31 cellular contexts compared by ENCODE assay signal in genomic region chr17:75623386-75623785, GRCh38. TPM values are rescaled to one million over a fixed set of nuclear protein-coding genes. Genes with fewer than 3 reads are reported as not detected.
DNase-seq lines count a peak whose midpoint lies in the region; ATAC-seq and TF ChIP-seq lines count a peak whose summit lies in the region.
"Had no signal": no experiment of that assay in that cellular context is flagged by ENCODE, and none has a peak within 500 bp of the region (broad histone marks: within the 10 kb centered on the region; RNA-seq: fewer than 3 reads in every experiment).

No MANE protein-coding gene starts in this region.

- H3K27me3 Mint-ChIP-seq in HFFc6 (ENCODE audit: insufficient read depth): peaks cover 6% of the 10 kb centered on the region; the same call in 1 of the 2 replicates
- no peaks in the 10 kb centered on the region for H3K27me3 Mint-ChIP-seq in T-cell
- H3K27me3 Mint-ChIP-seq: B cell had no signal

- no peaks in the 10 kb centered on the region for H3K27me3 ChIP-seq in BLaER1
- H3K27me3 ChIP-seq in brain microvascular endothelial cell (replicated peaks): no peaks in the 10 kb centered on the region
- no peaks in the 10 kb centered on the region for H3K27me3 ChIP-seq in mesendoderm (ENCODE audit: insufficient read depth, low read length, poor library complexity)
- H3K27me3 ChIP-seq in stomach: no peaks in the 10 kb centered on the region
- no peaks in the 10 kb centered on the region for H3K27me3 ChIP-seq in gastroesophageal sphincter

- DNase-seq in HFFc6 (peak; percentile 32), brain microvascular endothelial cell (peak; percentile 14), mesendoderm (peak; percentile 37), GM20000 (ENCODE audit: low spot score) (no peak), T-cell (no peak), stomach (no peak)
- DNase-seq: Calu3; CD8-positive, alpha-beta memory T cell; DND-41; GM23248; H9; Kasumi-1; NCI-H1092 treated with DMSO at 0.1 percent for 48 hours; NCI-H1436; NCI-H187; NCI-H2081 treated with DMSO at 0.1 percent for 48 hours; NCI-H2171; NCI-H226; NCI-H510A; NCI-H69; SHP77 treated with DMSO at 0.1 percent for 48 hours had no signal

- H2BK120ac ChIP-seq in mesendoderm (ENCODE audit: low read depth, low read length): no peak overlapping the region

- no peak overlapping the region for H3K4ac ChIP-seq in mesendoderm (ENCODE audit: low read depth, low read length)

- no peaks in the 10 kb centered on the region for H3K79me1 ChIP-seq in mesendoderm (ENCODE audit: low read length)

- no peak overlapping the region for H3K4me3 ChIP-seq in BLaER1
- H3K4me3 ChIP-seq in brain microvascular endothelial cell (ENCODE audit: low read depth, low read length): no peak overlapping the region
- H3K4me3 ChIP-seq in mesendoderm (ENCODE audit: low read length): no peak overlapping the region
- no peak overlapping the region for H3K4me3 ChIP-seq in stomach
- no peak overlapping the region for H3K4me3 ChIP-seq in gastroesophageal sphincter
- H3K4me3 ChIP-seq: GM23248, SK-N-MC had no signal

- H4K20me1 ChIP-seq in BLaER1: no peaks in the 10 kb centered on the region; the same call in 1 of the 2 replicates

- peaks cover 84% of the 10 kb centered on the region for H3K36me3 ChIP-seq in BLaER1
- H3K36me3 ChIP-seq in brain microvascular endothelial cell (replicated peaks): no peaks in the 10 kb centered on the region
- no peaks in the 10 kb centered on the region for H3K36me3 ChIP-seq in mesendoderm (ENCODE audit: control insufficient read depth, insufficient read depth, low read length)
- H3K36me3 ChIP-seq in stomach: peaks cover 18 to 100% (median 91%) of the 10 kb centered on the region in 4 donors
- peaks cover 0 to 94% of the 10 kb centered on the region in 2 donors for H3K36me3 ChIP-seq in gastroesophageal sphincter

- no peaks in the 10 kb centered on the region for H3K36me3 Mint-ChIP-seq in HFFc6 (ENCODE audit: low read depth)
- H3K36me3 Mint-ChIP-seq in T-cell: no peaks in the 10 kb centered on the region

- TF ChIP-seq CTCF in HFFc6 (IDR thresholded peaks at IDR 0.05) (no peak), brain microvascular endothelial cell (IDR thresholded peaks at IDR 0.05; ENCODE audit: low read depth, low read length, missing control alignments) (no peak), GM20000 (IDR thresholded peaks at IDR 0.05; ENCODE audit: extremely low read depth, missing control alignments) (no peak), stomach (IDR thresholded peaks at IDR 0.05) (no peak), gastroesophageal sphincter (IDR thresholded peaks at IDR 0.05) (no peak)

- in situ Hi-C loops in brain microvascular endothelial cell (cut with HindIII; ENCODE audit: low pct_ligation_motif_present, low sequenced_read_pairs): no loop called here

- ATAC-seq in T-cell (replicated peaks in 1 of 4): no peak
- no peak for ATAC-seq in gastroesophageal sphincter
- ATAC-seq: Panc1 had no signal

- peaks cover 10% of the 10 kb centered on the region for H3K4me1 Mint-ChIP-seq in HFFc6 (ENCODE audit: low read depth)
- peaks cover 0 to 6% (median 0%) of the 10 kb centered on the region in 3 donors for H3K4me1 Mint-ChIP-seq in T-cell
- H3K4me1 Mint-ChIP-seq: CD14-positive monocyte; CD8-positive, alpha-beta memory T cell had no signal

- CTCF ChIA-PET in T-cell (lab: Charles Lee): no interaction called here

- H3K18ac ChIP-seq in mesendoderm (ENCODE audit: low read length): no peak overlapping the region

- no peak for TF ChIP-seq EP300 in stomach (IDR thresholded peaks at IDR 0.05)
- no peak for TF ChIP-seq EP300 in gastroesophageal sphincter (IDR thresholded peaks at IDR 0.05)

- WGBS in mesendoderm (ENCODE audit: extremely low coverage, insufficient coverage, low lambda C conversion rate): no CpG with 5 or more reads among the region's 9 CpGs
- 79 to 89% (median 86%) methylated on average over 9 of the region's 9 CpGs for WGBS in stomach, 5 donors
- 70 to 83% methylated on average over 3 of the region's 9 CpGs for WGBS in gastroesophageal sphincter (ENCODE audit: low coverage in 1 of 2), 2 donors

- no peak overlapping the region for H4K8ac ChIP-seq in mesendoderm (ENCODE audit: low read depth, low read length)

- no peak overlapping the region for H3K56ac ChIP-seq in mesendoderm (ENCODE audit: low read length)

- no peak overlapping the region for H3K27ac Mint-ChIP-seq in HFFc6
- no peak overlapping the region for H3K27ac Mint-ChIP-seq in T-cell
- H3K27ac Mint-ChIP-seq: B cell, H9 had no signal

- H2AK5ac ChIP-seq in mesendoderm (ENCODE audit: low read length): no peak overlapping the region

- H3K4me2 ChIP-seq in BLaER1 (no peak overlapping the region), mesendoderm (ENCODE audit: low read length) (no peak overlapping the region)

- POLR2A ChIA-PET in T-cell (lab: Charles Lee): no interaction called here

- H3K27ac ChIP-seq in BLaER1 (peak overlapping the region; percentile 97; the same call in 1 of the 2 replicates), brain microvascular endothelial cell (no peak overlapping the region), mesendoderm (ENCODE audit: low read depth, low read length) (no peak overlapping the region), stomach (no peak overlapping the region), gastroesophageal sphincter (no peak overlapping the region)
- H3K27ac ChIP-seq: GM23248, HL-60, SK-N-MC had no signal

- H3K79me2 ChIP-seq in mesendoderm (ENCODE audit: control insufficient read depth, insufficient read depth, low read length): no peaks in the 10 kb centered on the region

- H2BK15ac ChIP-seq in mesendoderm (replicated peaks; ENCODE audit: low read depth): no peak overlapping the region

- H3K23ac ChIP-seq in mesendoderm (ENCODE audit: low read length): no peak overlapping the region

- peaks cover 56% of the 10 kb centered on the region for H3K4me1 ChIP-seq in BLaER1
- no peaks in the 10 kb centered on the region for H3K4me1 ChIP-seq in mesendoderm (ENCODE audit: control insufficient read depth, low read depth, low read length)
- no peaks in the 10 kb centered on the region for H3K4me1 ChIP-seq in stomach
- no peaks in the 10 kb centered on the region for H3K4me1 ChIP-seq in gastroesophageal sphincter

- TF ChIP-seq POLR2A in stomach (IDR thresholded peaks at IDR 0.05): no peak
- TF ChIP-seq POLR2A in gastroesophageal sphincter (IDR thresholded peaks at IDR 0.05): no peak

- no peak overlapping the region for H2BK5ac ChIP-seq in mesendoderm (ENCODE audit: low read length)

- H3K9me3 Mint-ChIP-seq in HFFc6 (no peaks in the 10 kb centered on the region), T-cell (no peaks in the 10 kb centered on the region)
- H3K9me3 Mint-ChIP-seq: CD8-positive, alpha-beta memory T cell; H9 had no signal

- no peak overlapping the region for H3K9ac ChIP-seq in BLaER1
- no peak overlapping the region for H3K9ac ChIP-seq in mesendoderm (ENCODE audit: low read length)
- H3K9ac ChIP-seq: GM23248 had no signal

- intact Hi-C loops in stomach (cut with DNase I; ENCODE audit: low total_unique reads): no loop called here

- H3K9me3 ChIP-seq in BLaER1 (no peaks in the 10 kb centered on the region), stomach (no peaks in the 10 kb centered on the region), gastroesophageal sphincter (no peaks in the 10 kb centered on the region)

- H3K4me3 Mint-ChIP-seq in HFFc6 (no peak overlapping the region), T-cell (no peak overlapping the region)
- H3K4me3 Mint-ChIP-seq: B cell; CD14-positive monocyte; CD8-positive, alpha-beta memory T cell had no signal

- H4K5ac ChIP-seq in mesendoderm (ENCODE audit: low read length): no peak overlapping the region

RNA-seq across cellular contexts. Expression of gene SMIM5, which starts 9.8 kb away (rescaled TPM):
- total RNA-seq in HFFc6 (2021; fragmentation: NEBNext Ultra II Directional; extraction: Animal tissue kit (Norgen Biotek cat#: 25700)): under 1 TPM in 1 of 6 experiments, not detected in 5; 0.09 TPM
- not detected for polyA plus RNA-seq in mesendoderm (2013, experiment 1 of 2)
- polyA plus RNA-seq in mesendoderm (2013, experiment 2 of 2): 0.03 TPM
- 1 to 10 TPM in 2 of 5 donors, under 1 TPM in 3; 0.35 to 2.2 (median 0.82) TPM for total RNA-seq in T-cell
- total RNA-seq in stomach: 10 to 100 TPM in 1 of 5 donors, 1 to 10 TPM in 1, under 1 TPM in 1, not detected in 2; 0.58 to 12.7 (median 3.6) TPM
- polyA plus RNA-seq in stomach: 10 to 100 TPM in 1 of 3 donors, 1 to 10 TPM in 2; 5.9 to 29.5 (median 10.0) TPM
- 1 to 10 TPM; 3.8 to 6.8 (median 5.0) TPM for total RNA-seq in gastroesophageal sphincter
- total RNA-seq: A673, G401, GM23248, M059J had no signal

RNA-seq across cellular contexts. Expression of gene MYO15B, which starts 35.8 kb away (rescaled TPM):
- total RNA-seq in HFFc6 (2021; fragmentation: NEBNext Ultra II Directional; extraction: Animal tissue kit (Norgen Biotek cat#: 25700)): under 1 TPM in 4 of 6 experiments, not detected in 2; 0.25 to 0.74 (median 0.41) TPM
- polyA plus RNA-seq in mesendoderm (2013, experiment 1 of 2): 1.8 TPM
- 1.1 TPM for polyA plus RNA-seq in mesendoderm (2013, experiment 2 of 2)
- 100 to 1,000 TPM; 171 to 382 (median 273) TPM for total RNA-seq in T-cell
- total RNA-seq in stomach: 100 to 1,000 TPM; 138 to 515 (median 186) TPM
- 10 to 100 TPM; 67.7 to 82.3 (median 68.5) TPM for polyA plus RNA-seq in stomach
- 10 to 100 TPM; 10.7 to 76.1 (median 50.8) TPM for total RNA-seq in gastroesophageal sphincter

RNA-seq across cellular contexts. Expression of gene RECQL5, which starts 43.6 kb away (rescaled TPM):
- 10 to 100 TPM; 18.7 to 22.6 (median 21.2) TPM for total RNA-seq in HFFc6 (2021; fragmentation: NEBNext Ultra II Directional; extraction: Animal tissue kit (Norgen Biotek cat#: 25700))
- 12.6 TPM for polyA plus RNA-seq in mesendoderm (2013, experiment 1 of 2)
- 11.4 TPM for polyA plus RNA-seq in mesendoderm (2013, experiment 2 of 2)
- 10 to 100 TPM; 38.0 to 75.0 (median 61.9) TPM for total RNA-seq in T-cell
- total RNA-seq in stomach: 100 to 1,000 TPM in 2 of 5 donors, 10 to 100 TPM in 3; 21.4 to 229 (median 46.7) TPM
- polyA plus RNA-seq in stomach: 10 to 100 TPM; 29.6 to 61.4 (median 50.8) TPM
- total RNA-seq in gastroesophageal sphincter: 10 to 100 TPM in 3 of 4 donors, 1 to 10 TPM in 1; 6.4 to 15.1 (median 13.6) TPM

RNA-seq across cellular contexts. Expression of gene SAP30BP, which starts 43.8 kb away (rescaled TPM):
- total RNA-seq in HFFc6 (2021; fragmentation: NEBNext Ultra II Directional; extraction: Animal tissue kit (Norgen Biotek cat#: 25700)): 10 to 100 TPM; 68.4 to 81.5 (median 71.4) TPM
- polyA plus RNA-seq in mesendoderm (2013, experiment 1 of 2): 68.5 TPM
- polyA plus RNA-seq in mesendoderm (2013, experiment 2 of 2): 69.7 TPM
- total RNA-seq in T-cell: 100 to 1,000 TPM; 124 to 191 (median 128) TPM
- total RNA-seq in stomach: 100 to 1,000 TPM in 2 of 5 donors, 10 to 100 TPM in 3; 24.6 to 154 (median 72.9) TPM
- polyA plus RNA-seq in stomach: 10 to 100 TPM; 59.0 to 82.5 (median 72.8) TPM
- 10 to 100 TPM; 68.2 to 87.2 (median 77.2) TPM for total RNA-seq in gastroesophageal sphincter

Comparison
In these comparisons a context has a peak if more than half of its experiments do, and no peak if none do; other contexts are left out.
1. DNase-seq: peak in HFFc6 (single experiment), brain microvascular endothelial cell (single experiment) and mesendoderm (single experiment); none in GM20000 (single experiment), T-cell (0 of 34) and stomach (single experiment).
2. RNA of gene MYO15B, which starts 35.8 kb away (total RNA-seq): 171 to 382 TPM in T-cell, 138 to 515 TPM in stomach and 10.7 to 76.1 TPM in gastroesophageal sphincter; 0.25 to 0.74 TPM in HFFc6; every median in the first group is over 4 times any median in the second.